In the genomic region with DNA sequence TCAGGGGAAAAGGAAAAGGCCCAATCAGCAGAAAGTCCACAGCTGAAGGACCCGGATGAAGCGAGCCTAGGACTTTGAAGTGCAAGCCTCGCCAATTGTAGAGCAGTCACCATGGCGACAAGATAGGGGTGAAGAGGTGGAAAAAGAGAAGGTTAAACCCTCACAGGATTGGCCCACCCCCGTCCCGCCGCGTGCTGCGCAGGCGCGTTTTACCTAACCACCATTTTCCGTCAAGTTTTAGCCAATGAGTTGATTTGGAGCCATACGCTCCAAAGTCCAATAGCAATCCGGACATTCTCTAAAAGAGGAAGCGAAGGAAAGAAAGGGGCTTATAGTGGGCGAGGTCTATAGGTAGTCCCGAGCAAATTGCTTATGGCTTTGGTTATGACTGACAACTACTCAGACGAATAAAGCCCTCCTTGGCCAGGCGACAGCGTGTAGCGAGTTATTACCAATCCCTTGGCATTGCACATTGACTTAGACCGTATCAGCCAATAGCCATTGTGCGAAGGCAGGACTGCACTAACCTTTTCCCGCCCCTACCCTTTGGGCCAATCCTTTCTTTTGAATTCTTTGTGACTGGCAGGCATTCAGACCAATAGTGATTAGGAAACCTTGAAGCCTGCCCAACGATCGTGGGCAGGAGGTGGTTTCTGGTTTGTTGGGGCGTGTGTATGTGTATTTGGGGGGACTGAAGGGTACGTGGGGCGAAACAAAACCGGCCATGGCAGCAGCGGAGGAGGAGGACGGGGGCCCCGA, we compare ENCODE assay signal across 8 cellular contexts. TPM values are rescaled to one million over a fixed set of nuclear protein-coding genes. Genes with fewer than 3 reads are reported as not detected.
DNase-seq lines count a peak whose midpoint lies in the region; ATAC-seq and TF ChIP-seq lines count a peak whose summit lies in the region.

A gene with protein sequence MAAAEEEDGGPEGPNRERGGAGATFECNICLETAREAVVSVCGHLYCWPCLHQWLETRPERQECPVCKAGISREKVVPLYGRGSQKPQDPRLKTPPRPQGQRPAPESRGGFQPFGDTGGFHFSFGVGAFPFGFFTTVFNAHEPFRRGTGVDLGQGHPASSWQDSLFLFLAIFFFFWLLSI (plus strand): TSS at position 618 of the 759 bp plus-strand sequence. CDS start 107 bp downstream, at position 725.

- no peaks in the 10 kb centered on the region for H3K9me3 Mint-ChIP-seq in T-helper 2 cell treated with Interferon-gamma antibody and Interleukin-4, amounts not matched to agents 5 μg/mL and 100 μg/mL, for 36 hours

- H3K4me1 ChIP-seq in ascending aorta (peaks cover 9 to 27% of the 10 kb centered on the region in 2 donors), right cardiac atrium (ENCODE audit: control insufficient read depth, insufficient read depth, low read length) (peaks cover 4% of the 10 kb centered on the region), vagina (peaks cover 45% of the 10 kb centered on the region)

- H3K4me1 Mint-ChIP-seq in T-helper 2 cell treated with Interferon-gamma antibody and Interleukin-4, amounts not matched to agents 5 μg/mL and 100 μg/mL, for 36 hours (ENCODE audit: low read depth): peaks cover 41% of the 10 kb centered on the region

- DNase-seq in NCI-H187 treated with DMSO at 0.1 percent for 48 hours (lab: John Stamatoyannopoulos, UW): peak; percentile 98
- DNase-seq in T-helper 2 cell treated with Interferon-gamma antibody and Interleukin-4, amounts not matched to agents 5 μg/mL and 100 μg/mL, for 36 hours (ENCODE audit: low spot score): peak; percentile 93
- DNase-seq in ascending aorta (ENCODE audit: low spot score in 2 of 2): peak; percentile 96 to 99
- DNase-seq in right cardiac atrium: peak; percentile 95 to 98 (median 96)
- DNase-seq in pulmonary artery endothelial cell (ENCODE audit: low read depth, low spot score): peak; percentile 100
- peak in 1 of 2 donors; percentile 100 for DNase-seq in vagina (ENCODE audit: extremely low spot score in 2 of 2)

- no peaks in the 10 kb centered on the region for H3K27me3 Mint-ChIP-seq in T-helper 2 cell treated with Interferon-gamma antibody and Interleukin-4, amounts not matched to agents 5 μg/mL and 100 μg/mL, for 36 hours (ENCODE audit: low read depth)

- no peaks in the 10 kb centered on the region for H3K9me3 ChIP-seq in ascending aorta
- no peaks in the 10 kb centered on the region for H3K9me3 ChIP-seq in right cardiac atrium (ENCODE audit: control insufficient read depth, low read length)
- H3K9me3 ChIP-seq in vagina: no peaks in the 10 kb centered on the region

- ATAC-seq in GM18498 (IDR thresholded peaks at IDR 0.05; ENCODE audit: unreplicated experiment): peak; percentile 82
- peak; percentile 65 for ATAC-seq in HG02943 (IDR thresholded peaks at IDR 0.05; ENCODE audit: low read depth, unreplicated experiment)
- ATAC-seq in right cardiac atrium: peak; percentile 86 to 91

- H3K27ac ChIP-seq in ascending aorta (peak within 1 kb of the TSS; percentile 87 to 92), right cardiac atrium (ENCODE audit: low read length) (peak within 1 kb of the TSS; percentile 98), vagina (peak within 1 kb of the TSS; percentile 95)

- H3K36me3 Mint-ChIP-seq in T-helper 2 cell treated with Interferon-gamma antibody and Interleukin-4, amounts not matched to agents 5 μg/mL and 100 μg/mL, for 36 hours (ENCODE audit: low read depth): peaks cover 29% of the 10 kb centered on the region

- H3K27ac Mint-ChIP-seq in T-helper 2 cell treated with Interferon-gamma antibody and Interleukin-4, amounts not matched to agents 5 μg/mL and 100 μg/mL, for 36 hours: peak within 1 kb of the TSS; percentile 98

- no peaks in the 10 kb centered on the region for H3K27me3 ChIP-seq in ascending aorta
- no peaks in the 10 kb centered on the region for H3K27me3 ChIP-seq in right cardiac atrium (ENCODE audit: control insufficient read depth, insufficient read depth)
- no peaks in the 10 kb centered on the region for H3K27me3 ChIP-seq in vagina

- TF ChIP-seq POLR2A in vagina (IDR thresholded peaks at IDR 0.05): no peak

- intact Hi-C loops in ascending aorta (cut with DNase I): loop anchor here (1.0 to 10.0 kb wide), 7 partner anchors 12 to 1239 kb away; a partner anchor contains a TSS
- intact Hi-C loops in right cardiac atrium (cut with DNase I): loop anchor here in 1 of 4 donors (10.0 kb wide), 1 partner anchor 53 kb away; a partner anchor contains a TSS
- intact Hi-C loops in vagina (cut with DNase I): loop anchor here (10.0 kb wide), 1 partner anchor 53 kb away; a partner anchor contains a TSS

- peak within 1 kb of the TSS; percentile 97 for H3K4me3 Mint-ChIP-seq in T-helper 2 cell treated with Interferon-gamma antibody and Interleukin-4, amounts not matched to agents 5 μg/mL and 100 μg/mL, for 36 hours

- H3K4me3 ChIP-seq in ascending aorta (peak within 1 kb of the TSS; percentile 73 to 99), right cardiac atrium (ENCODE audit: low read length) (peak within 1 kb of the TSS; percentile 64), vagina (peak within 1 kb of the TSS; percentile 81 to 93)

- under 1% methylated on average over 33 of the region's 33 CpGs for WGBS in right cardiac atrium

- peaks cover 25% of the 10 kb centered on the region in 2 donors for H3K36me3 ChIP-seq in ascending aorta
- H3K36me3 ChIP-seq in vagina: peaks cover 0 to 10% of the 10 kb centered on the region in 2 donors

- TF ChIP-seq CTCF in ascending aorta (IDR thresholded peaks at IDR 0.05) (no peak), vagina (IDR thresholded peaks at IDR 0.05) (no peak)

RNA-seq across cellular contexts. Expression of the gene that starts here (rescaled TPM):
- total RNA-seq in ascending aorta (73.0 TPM), right cardiac atrium (10 to 100 TPM; 73.2 to 88.3 (median 76.7) TPM), pulmonary artery endothelial cell (31.5 and 35.3 TPM in 2 replicates), vagina (48.4 TPM)
- 118 TPM for polyA plus RNA-seq in right cardiac atrium
